ENCODE assay signal across 8 cellular contexts in the genomic region with DNA sequence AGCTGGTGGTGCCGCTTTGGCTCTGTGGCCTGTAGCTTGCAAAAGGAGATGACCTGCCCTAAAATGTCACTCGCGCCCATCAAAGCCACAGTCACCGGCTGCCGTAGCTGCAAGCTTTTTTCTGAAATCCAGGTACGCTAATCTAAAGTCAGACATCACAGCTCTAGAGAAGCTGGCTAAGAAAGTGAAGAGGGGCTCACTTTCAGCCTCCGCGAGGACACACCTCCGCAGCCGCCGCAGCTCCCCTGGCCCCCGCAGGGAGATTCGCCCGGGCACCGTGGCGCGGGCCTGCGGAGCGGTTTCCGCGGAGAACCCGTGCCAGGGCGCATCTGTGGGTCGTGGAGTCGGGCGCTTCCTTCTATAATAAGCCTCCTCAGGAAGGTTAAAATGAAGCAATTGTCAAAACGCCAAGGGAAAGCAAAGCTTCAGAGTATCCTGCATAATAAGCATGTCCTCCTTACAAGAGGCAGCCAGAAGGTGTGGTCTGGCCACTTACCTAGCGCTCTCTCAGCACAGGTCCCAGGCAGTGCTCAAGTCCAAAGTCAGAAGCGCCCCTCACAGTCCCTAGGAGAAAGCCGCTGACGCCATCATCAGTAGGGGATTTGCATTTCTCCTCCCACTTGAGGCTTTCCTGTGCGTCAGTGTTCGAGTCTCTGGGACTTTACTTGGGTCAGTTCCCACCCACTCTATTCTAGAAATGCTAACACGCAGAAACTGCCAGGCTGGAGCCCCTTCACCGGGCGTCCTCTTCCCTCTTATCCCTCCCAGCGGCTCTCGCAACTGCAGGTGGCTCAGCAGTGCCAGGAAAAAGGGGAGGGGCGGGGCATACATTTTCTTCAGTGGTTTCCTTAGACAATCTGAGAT. TPM values are rescaled to one million over a fixed set of nuclear protein-coding genes. Genes with fewer than 3 reads are reported as not detected.
DNase-seq lines count a peak whose midpoint lies in the region; ATAC-seq lines count a peak whose summit lies in the region.

A gene with protein sequence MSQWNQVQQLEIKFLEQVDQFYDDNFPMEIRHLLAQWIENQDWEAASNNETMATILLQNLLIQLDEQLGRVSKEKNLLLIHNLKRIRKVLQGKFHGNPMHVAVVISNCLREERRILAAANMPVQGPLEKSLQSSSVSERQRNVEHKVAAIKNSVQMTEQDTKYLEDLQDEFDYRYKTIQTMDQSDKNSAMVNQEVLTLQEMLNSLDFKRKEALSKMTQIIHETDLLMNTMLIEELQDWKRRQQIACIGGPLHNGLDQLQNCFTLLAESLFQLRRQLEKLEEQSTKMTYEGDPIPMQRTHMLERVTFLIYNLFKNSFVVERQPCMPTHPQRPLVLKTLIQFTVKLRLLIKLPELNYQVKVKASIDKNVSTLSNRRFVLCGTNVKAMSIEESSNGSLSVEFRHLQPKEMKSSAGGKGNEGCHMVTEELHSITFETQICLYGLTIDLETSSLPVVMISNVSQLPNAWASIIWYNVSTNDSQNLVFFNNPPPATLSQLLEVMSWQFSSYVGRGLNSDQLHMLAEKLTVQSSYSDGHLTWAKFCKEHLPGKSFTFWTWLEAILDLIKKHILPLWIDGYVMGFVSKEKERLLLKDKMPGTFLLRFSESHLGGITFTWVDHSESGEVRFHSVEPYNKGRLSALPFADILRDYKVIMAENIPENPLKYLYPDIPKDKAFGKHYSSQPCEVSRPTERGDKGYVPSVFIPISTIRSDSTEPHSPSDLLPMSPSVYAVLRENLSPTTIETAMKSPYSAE (minus strand): TSS at position 544 of the 864 bp plus-strand sequence. CDS start 2,791 bp downstream, outside the sequence.

- H3K4ac ChIP-seq in mesendoderm (ENCODE audit: low read depth, low read length): no peak within 1 kb of the TSS

- peak; percentile 90 for ATAC-seq in GM21528 (IDR thresholded peaks at IDR 0.05; ENCODE audit: low FRiP score, unreplicated experiment)

- H3K4me3 ChIP-seq in mesendoderm (ENCODE audit: low read length): peak within 1 kb of the TSS; percentile 35

- DNase-seq in DMS79 treated with DMSO at 0.1 percent for 48 hours (lab: John Stamatoyannopoulos, UW) (peak; percentile 79), dermis blood vessel endothelial cell (peak; percentile 52), mesendoderm (peak; percentile 87), foreskin melanocyte (no peak)
- DNase-seq in activated CD4-positive, alpha-beta T cell treated with anti-CD3 and anti-CD28 coated beads for 48 hours: peak; percentile 88
- peak; percentile 78 to 85 for DNase-seq in stimulated activated CD8-positive, alpha-beta memory T cell treated with anti-CD3 and anti-CD28 coated beads, Interleukin-15, amount 100 ng/mL, for 48 hours (ENCODE audit: low read depth in 2 of 2)

- H3K18ac ChIP-seq in mesendoderm (ENCODE audit: low read length): no peak within 1 kb of the TSS

- H4K5ac ChIP-seq in mesendoderm (ENCODE audit: low read length): no peak within 1 kb of the TSS

- peaks cover 5% of the 10 kb centered on the region for H3K4me1 ChIP-seq in mesendoderm (ENCODE audit: control insufficient read depth, low read depth, low read length)

- H3K27me3 ChIP-seq in mesendoderm (ENCODE audit: insufficient read depth, low read length, poor library complexity): peaks cover 2% of the 10 kb centered on the region

- no peak within 1 kb of the TSS for H4K8ac ChIP-seq in mesendoderm (ENCODE audit: low read depth, low read length)

- no peak within 1 kb of the TSS for H2BK5ac ChIP-seq in mesendoderm (ENCODE audit: low read length)

- no peak within 1 kb of the TSS for H2BK15ac ChIP-seq in mesendoderm (replicated peaks; ENCODE audit: low read depth)

- H3K56ac ChIP-seq in mesendoderm (ENCODE audit: low read length): peak within 1 kb of the TSS; percentile 57

- H3K79me2 ChIP-seq in mesendoderm (ENCODE audit: control insufficient read depth, insufficient read depth, low read length): no peaks in the 10 kb centered on the region

- peaks cover 11% of the 10 kb centered on the region for H3K36me3 ChIP-seq in KOPT-K1 (ENCODE audit: insufficient read depth, low read length)
- no peaks in the 10 kb centered on the region for H3K36me3 ChIP-seq in mesendoderm (ENCODE audit: control insufficient read depth, insufficient read depth, low read length)

- peak within 1 kb of the TSS; percentile 62 for H3K4me2 ChIP-seq in mesendoderm (ENCODE audit: low read length)

- H3K9ac ChIP-seq in mesendoderm (ENCODE audit: low read length): peak within 1 kb of the TSS; percentile 4

- H3K79me1 ChIP-seq in mesendoderm (ENCODE audit: low read length): no peaks in the 10 kb centered on the region

- no CpG with 5 or more reads among the region's 39 CpGs for WGBS in mesendoderm (ENCODE audit: extremely low coverage, insufficient coverage, low lambda C conversion rate)

- H2AK5ac ChIP-seq in mesendoderm (ENCODE audit: low read length): peak within 1 kb of the TSS; percentile 19

- H3K9me3 ChIP-seq in KOPT-K1 (ENCODE audit: insufficient read depth, low read length, poor library complexity, severe bottlenecking): no peaks in the 10 kb centered on the region

- peak within 1 kb of the TSS; percentile 70 for H3K27ac ChIP-seq in KOPT-K1 (ENCODE audit: low read depth, low read length, poor library complexity, severe bottlenecking)
- no peak within 1 kb of the TSS for H3K27ac ChIP-seq in mesendoderm (ENCODE audit: low read depth, low read length)

- no peak within 1 kb of the TSS for H2BK120ac ChIP-seq in mesendoderm (ENCODE audit: low read depth, low read length)

- H3K23ac ChIP-seq in mesendoderm (ENCODE audit: low read length): no peak within 1 kb of the TSS

RNA-seq across cellular contexts. Expression of the gene that starts here (rescaled TPM):
- 0.51 and 1.6 TPM in 2 replicates for total RNA-seq in dermis blood vessel endothelial cell
- 0.14 TPM for polyA plus RNA-seq in mesendoderm (2013, experiment 1 of 2)
- 0.32 TPM for polyA plus RNA-seq in mesendoderm (2013, experiment 2 of 2)
